ENCODE assay signal across 23 cellular contexts in genomic region chr6:114218421-114218820, GRCh38.
"Had no signal": no experiment of that assay in that cellular context is flagged by ENCODE, and none has a peak within 500 bp of the region (broad histone marks: within the 10 kb centered on the region; RNA-seq: fewer than 3 reads in every experiment).

No MANE protein-coding gene starts in this region.

- H3K4me3 ChIP-seq: ascending aorta, MG63 had no signal

- H3K4me1 ChIP-seq: ascending aorta had no signal

- H3K27me3 ChIP-seq: ascending aorta, MG63 had no signal

- H3K36me3 ChIP-seq: ascending aorta, MG63 had no signal

- H3K27ac ChIP-seq: ascending aorta had no signal

- H3K9me3 ChIP-seq: ascending aorta, MG63 had no signal

- DNase-seq: activated CD4-positive, alpha-beta T cell treated with anti-CD3 and anti-CD28 coated beads, Interleukin-2, amount 10 ng/mL, durations not matched to agents 24 days and 14 days; activated CD4-positive, alpha-beta T cell treated with anti-CD3 and anti-CD28 coated beads, Interleukin-2, amount 50 U/mL, for 48 hours; activated CD4-positive, CD25-positive, alpha-beta regulatory T cell treated with anti-CD3 and anti-CD28 coated beads, Interleukin-2, amount 50 U/mL, for 72 hours; activated CD8-positive, alpha-beta memory T cell treated with anti-CD3 and anti-CD28 coated beads for 24 hours; activated effector memory CD4-positive, alpha-beta T cell treated with anti-CD3 and anti-CD28 coated beads, Interleukin-2, amount 50 U/mL, for 16 hours; activated naive CD4-positive, alpha-beta T cell treated with Interleukin-2 at 50 U/mL for 16 hours; activated naive CD8-positive, alpha-beta T cell treated with anti-CD3 and anti-CD28 coated beads, Interleukin-2, amount 50 U/mL, for 24 hours; activated T-cell treated with anti-CD3 and anti-CD28 coated beads, Interleukin-2, amount 50 U/mL, for 4 hours; amniotic stem cell; KG1; MG63; MV-4-11; NCI-H1092 treated with DMSO at 0.1 percent for 48 hours; NCI-H1417 treated with DMSO at 0.1 percent for 48 hours; NCI-H1694 treated with DMSO at 0.1 percent for 48 hours; NCI-H2081; NCI-H510A treated with DMSO at 0.1 percent for 48 hours; NCI-H69; NK-92 treated with Interleukin-12 subunit alpha and Interleukin-12 subunit beta, amount 100 ng/mL, for 24 hours; OCI-M1; RPMI8226; SW 1271 had no signal
